Comparison of ENCODE assay signal across 3 cellular contexts in genomic region chr13:108064372-108064771, GRCh38.
DNase-seq lines count a peak whose midpoint lies in the region; ATAC-seq, FAIRE-seq and TF ChIP-seq lines count a peak whose summit lies in the region.
"Not testable (repeated sequence)": the region's sequence is repeated elsewhere in the genome, so short reads cannot be mapped to it uniquely, and the experiment has no call there.

No MANE protein-coding gene starts in this region.

- CTCF ChIA-PET in HEK293 (lab: Yijun Ruan, JAX): not testable (repeated sequence)
- CTCF ChIA-PET in H1 (lab: Charles Lee; ENCODE audit: partially characterized antibody): interaction anchor here (1.3 kb wide), 1 partner anchor 22 kb away, joined by 4 read pairs; no protein-coding TSS in a partner anchor

- H3K4ac ChIP-seq in H1 (replicated peaks; ENCODE audit: insufficient read length, low read depth, low read length): not testable (repeated sequence)

- not testable (repeated sequence) for H4K5ac ChIP-seq in H1 (ENCODE audit: insufficient read length, low read depth, low read length)

- not testable (repeated sequence) for H2BK5ac ChIP-seq in H1 (ENCODE audit: low read depth, low read length)

- not testable (repeated sequence) for H3K79me1 ChIP-seq in H1 (ENCODE audit: low read depth, low read length)

- H3K23ac ChIP-seq in H1 (ENCODE audit: insufficient read length): not testable (repeated sequence)

- TF ChIP-seq POLR2A in H1 (IDR thresholded peaks at IDR 0.05; ENCODE audit: control extremely low read depth in 1 of 2, low read depth in 2 of 2, low read length in 2 of 2): not testable (repeated sequence)

- not testable (repeated sequence) for H3K36me3 ChIP-seq in HEK293 (ENCODE audit: control insufficient read depth in 2 of 2, insufficient read depth in 1 of 2, low read length in 2 of 2); H1 (ENCODE audit: control insufficient read depth in 2 of 4, insufficient read depth in 4 of 4, low read length in 3 of 4)

- not testable (repeated sequence) for H3K79me2 ChIP-seq in H1 (ENCODE audit: control insufficient read depth in 1 of 2, insufficient read depth in 2 of 2, low read length in 2 of 2)

- not testable (repeated sequence) for H2AK5ac ChIP-seq in H1 (ENCODE audit: low read depth, low read length)

- not testable (repeated sequence) for DNase-seq in H1 (ENCODE audit: low read depth in 1 of 2, low spot score in 2 of 2)

- H4K91ac ChIP-seq in H1 (replicated peaks; ENCODE audit: insufficient read length, low read length): not testable (repeated sequence)

- not testable (repeated sequence) for H2BK120ac ChIP-seq in H1 (replicated peaks; ENCODE audit: low read depth, low read length)

- not testable (repeated sequence) for H2AFZ ChIP-seq in H1 (ENCODE audit: low read length)

- not testable (repeated sequence) for H3K9ac ChIP-seq in H1 (replicated peaks in 1 of 4; ENCODE audit: extremely low read depth in 1 of 4, low read depth in 3 of 4, low read length in 3 of 4)

- not testable (repeated sequence) for H2BK15ac ChIP-seq in H1 (ENCODE audit: low read length)

- H3K27me3 ChIP-seq in H1 (replicated peaks in 1 of 4; ENCODE audit: control insufficient read depth in 3 of 4, extremely low read depth in 1 of 4, insufficient read depth in 3 of 4, low read length in 3 of 4): not testable (repeated sequence)

- H3K9me3 ChIP-seq in HEK293 (ENCODE audit: control insufficient read depth, insufficient read depth, low read depth, low read length): not testable (repeated sequence)
- H3K9me3 ChIP-seq in H1 (ENCODE audit: insufficient read depth in 2 of 2, low read depth in 1 of 2, low read length in 1 of 2): peaks cover 5 to 13% of the 10 kb centered on the region in 2 experiments; a peak in 2 of 4 replicates

- H4K20me1 ChIP-seq in H1 (replicated peaks in 1 of 2; ENCODE audit: control insufficient read depth in 1 of 2, insufficient read depth in 2 of 2, low read length in 2 of 2): not testable (repeated sequence)

- H2BK12ac ChIP-seq in H1 (ENCODE audit: low read depth, low read length): not testable (repeated sequence)

- not testable (repeated sequence) for H3K4me1 ChIP-seq in HEK293 (ENCODE audit: control insufficient read depth, insufficient read depth, low read length); H1 (replicated peaks in 1 of 4; ENCODE audit: control insufficient read depth in 3 of 4, insufficient read depth in 4 of 4, low read length in 3 of 4)

- not testable (repeated sequence) for H3K4me2 ChIP-seq in H1 (ENCODE audit: insufficient read depth in 1 of 2, low read depth in 2 of 2, low read length in 2 of 2)

- not testable (repeated sequence) for H3K56ac ChIP-seq in H1 (replicated peaks; ENCODE audit: insufficient read length, low read depth, low read length)

- H3K18ac ChIP-seq in H1 (ENCODE audit: extremely low read depth, low read length): not testable (repeated sequence)

- not testable (repeated sequence) for H3K27ac ChIP-seq in HEK293 (ENCODE audit: extremely low read depth, low read depth, low read length); H1 (ENCODE audit: low read depth, low read length)

- not testable (repeated sequence) for TF ChIP-seq CTCF in HEK293 (tag by site-specific recombination; IDR thresholded peaks at IDR 0.05); H1 (IDR thresholded peaks at IDR 0.05; ENCODE audit: control extremely low read depth in 1 of 3, insufficient read depth in 1 of 3, low read depth in 1 of 3, low read length in 3 of 3)

- H2BK20ac ChIP-seq in H1 (ENCODE audit: low read length): not testable (repeated sequence)

- not testable (repeated sequence) for FAIRE-seq in H1 (lab: Jason Lieb, UNC)

- not testable (repeated sequence) for H4K8ac ChIP-seq in H1 (ENCODE audit: extremely low read depth, insufficient read depth, low read length)

- not testable (repeated sequence) for H3K23me2 ChIP-seq in H1 (ENCODE audit: low read depth, low read length)

- not testable (repeated sequence) for H3K14ac ChIP-seq in H1 (ENCODE audit: insufficient read length)

- not testable (repeated sequence) for TF ChIP-seq RAD21 in H1 (IDR thresholded peaks at IDR 0.05 in 1 of 2, conservative IDR thresholded peaks at IDR 0.05 in 1 of 2; ENCODE audit: low read depth in 2 of 2, low read length in 2 of 2)

- not testable (repeated sequence) for TF ChIP-seq EP300 in H1 (IDR thresholded peaks at IDR 0.05; ENCODE audit: borderline replicate concordance in 1 of 2, low read depth in 2 of 2, low read length in 2 of 2)

- 89% methylated on average over 1 of the region's 1 CpG; no CpG with 5 or more reads in 1 of the 2 experiments for WGBS in H1 (ENCODE audit: extremely low coverage in 1 of 2, insufficient coverage in 1 of 2, insufficient read length in 1 of 2, insufficient replicate concordance in 2 of 2, low coverage in 1 of 2, low lambda C conversion rate in 2 of 2, missing lambda C conversion rate in 1 of 2), 2 experiments

- POLR2A ChIA-PET in HEK293 (lab: Yijun Ruan, JAX); H1 (lab: Charles Lee; ENCODE audit: partially characterized antibody): not testable (repeated sequence)

- H3K4me3 ChIP-seq in HEK293 (ENCODE audit: low read depth, low read length); H1 (ENCODE audit: extremely low read depth in 1 of 4, insufficient read depth in 2 of 4, low read depth in 3 of 4, low read length in 4 of 4): not testable (repeated sequence)

- not testable (repeated sequence) for ATAC-seq in SK-N-SH treated with all-trans-retinoic acid at 6 μM for 48 hours

TF ChIP-seq in HEK293, 187 proteins besides CTCF, POLR2A, EP300 and RAD21:
- 0 out of 2 replicates have a peak, but pooled peaks have one; percentile 30 for TF ChIP-seq ZNF146 (tag by site-specific recombination; IDR thresholded peaks at IDR 0.05)

TF ChIP-seq in SK-N-SH treated with all-trans-retinoic acid at 6 μM for 48 hours, 23 proteins besides CTCF, POLR2A, EP300 and RAD21:
- peak; percentile 91 for TF ChIP-seq ZNF8 (CRISPR knock-in tag; IDR thresholded peaks at IDR 0.05)

TF ChIP-seq in H1, 55 proteins besides CTCF, POLR2A, EP300 and RAD21:
- TF ChIP-seq KDM1A (IDR thresholded peaks at IDR 0.05; ENCODE audit: borderline replicate concordance, low read length): 0 out of 2 replicates have a peak, but pooled peaks have one; percentile 23
